ENCODE assay signal across 31 cellular contexts in the genomic region with DNA sequence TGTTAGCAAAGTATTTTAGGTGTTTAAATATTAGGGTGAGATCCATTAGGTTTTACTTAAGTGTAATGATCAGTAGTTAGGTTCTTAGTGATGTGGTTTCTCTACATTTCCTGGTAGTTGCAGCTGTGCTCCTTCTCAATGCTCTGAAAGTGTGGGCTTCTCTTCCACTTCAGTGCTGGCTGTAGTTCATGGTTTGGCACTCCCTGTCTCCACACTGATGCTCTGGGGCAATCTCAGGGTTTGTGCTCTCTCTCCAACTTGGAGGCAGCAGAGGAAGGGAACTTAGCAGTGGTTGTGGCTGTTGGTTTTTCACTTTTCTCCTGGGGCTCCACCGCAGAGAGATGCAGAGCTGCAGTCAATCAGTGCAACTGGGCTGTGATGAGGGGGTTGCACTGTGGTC.
"Had no signal": no experiment of that assay in that cellular context is flagged by ENCODE, and none has a peak within 500 bp of the region (broad histone marks: within the 10 kb centered on the region; RNA-seq: fewer than 3 reads in every experiment).

No MANE protein-coding gene starts in this region.

- H3K27me3 Mint-ChIP-seq: T-cell had no signal

- DNase-seq: NCI-H1048, NCI-H1092 treated with DMSO at 0.1 percent for 48 hours, NCI-H1105 treated with DMSO at 0.1 percent for 48 hours, NCI-H1417, NCI-H1436, NCI-H146, NCI-H1694, NCI-H187, NCI-H1930, NCI-H2029 treated with DMSO at 0.1 percent for 48 hours, NCI-H2081 treated with DMSO at 0.1 percent for 48 hours, NCI-H2107, NCI-H2171, NCI-H226, NCI-H446 treated with DMSO at 0.1 percent for 48 hours, NCI-H510A, NCI-H524, NCI-H526, NCI-H69, NCI-H748 treated with DMSO at 0.1 percent for 48 hours, NCI-H82, PC-9, SHP77, SIG-M5, SJCRH30, T-cell had no signal

- ATAC-seq: Panc1, Right ventricle myocardium inferior, SK-N-SH treated with all-trans-retinoic acid at 6 μM for 48 hours, T-cell had no signal

- H3K27me3 ChIP-seq: SJCRH30 had no signal

- H3K27ac Mint-ChIP-seq: T-cell had no signal

- H3K4me2 ChIP-seq: PC-9 had no signal

- H2AFZ ChIP-seq: PC-9 had no signal

- H3K9me3 ChIP-seq: SJCRH30 had no signal

- H3K36me3 ChIP-seq: SJCRH30 had no signal

- H3K4me1 ChIP-seq: SJCRH30 had no signal

- H3K27ac ChIP-seq: PC-9, RWPE1, SJCRH30, SK-N-MC had no signal

- H3K4me3 ChIP-seq: PC-9, SJCRH30, SK-N-MC had no signal

- H3K4me3 Mint-ChIP-seq: T-cell had no signal
